Comparison of ENCODE assay signal across 8 cellular contexts in the genomic region with DNA sequence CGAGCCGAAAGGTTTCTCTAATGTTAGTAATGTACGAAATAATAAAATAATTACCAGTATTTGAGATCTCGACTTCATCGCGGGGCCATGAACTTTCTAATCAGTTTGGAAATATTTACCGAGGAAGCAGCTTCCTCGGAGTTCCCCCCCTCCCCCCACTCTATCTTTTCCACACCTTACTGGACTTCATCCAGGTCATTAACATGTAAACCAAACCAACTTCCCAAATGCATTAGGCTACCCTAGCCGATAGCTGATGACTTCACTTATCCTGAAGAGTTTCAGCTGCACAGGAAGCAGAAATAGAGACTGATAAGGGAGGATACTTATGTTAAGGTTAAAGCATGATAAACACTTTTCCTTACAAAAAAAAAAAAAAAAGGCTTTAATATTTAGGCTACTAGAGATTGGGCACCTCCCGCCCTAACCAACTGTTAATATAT. TPM values are rescaled to one million over a fixed set of nuclear protein-coding genes. Genes with fewer than 3 reads are reported as not detected.
DNase-seq lines count a peak whose midpoint lies in the region; TF ChIP-seq lines count a peak whose summit lies in the region.

No MANE protein-coding gene starts in this region.

- no peak overlapping the region for H3K27ac ChIP-seq in mammary epithelial cell (ENCODE audit: insufficient read depth, low read depth, low read length)

- dilution Hi-C loops in mammary epithelial cell (cut with HindIII; ENCODE audit: low sequenced_read_pairs), result no loop called here

- H3K79me2 ChIP-seq in mammary epithelial cell (ENCODE audit: insufficient read depth, low read length), result no peaks in the 10 kb centered on the region

- intact Hi-C loops in mammary epithelial cell (cut with micrococcal nuclease), result no loop called here

- POLR2A ChIA-PET in BJ (lab: Charles Lee), result no interaction called here

- H3K4me2 ChIP-seq in mammary epithelial cell (ENCODE audit: insufficient read depth, low read depth, low read length), result peak overlapping the region; percentile 98

- H2AFZ ChIP-seq in mammary epithelial cell (ENCODE audit: low read depth, low read length), result peak overlapping the region; percentile 89

- no peak for TF ChIP-seq CTCF in BJ (IDR thresholded peaks at IDR 0.05; ENCODE audit: insufficient read depth, low read depth, low read length)
- TF ChIP-seq CTCF in mammary epithelial cell (conservative IDR thresholded peaks at IDR 0.05 in 1 of 2, IDR thresholded peaks at IDR 0.05 in 1 of 2; ENCODE audit: extremely low read depth in 1 of 2, insufficient read depth in 1 of 2, low read depth in 1 of 2, low read length in 2 of 2), result no peak

- H4K20me1 ChIP-seq in mammary epithelial cell (ENCODE audit: insufficient read depth, low read length), result no peaks in the 10 kb centered on the region

- H3K4me3 ChIP-seq in BJ (ENCODE audit: low read depth, low read length) (peak overlapping the region; percentile 71), mammary epithelial cell (replicated peaks in 1 of 3; ENCODE audit: insufficient read depth in 1 of 3, low read depth in 2 of 3, low read length in 3 of 3) (peak overlapping the region in 2 of 3 experiments; percentile 51 to 56), mononuclear cell (ENCODE audit: low read length) (peak overlapping the region; percentile 77)

- in situ Hi-C loops in KBM-7 (cut with MboI; ENCODE audit: low pct_unique_long_range_greater_than_20kb, low sequenced_read_pairs) (no loop called here), mammary epithelial cell (cut with MboI; ENCODE audit: low sequenced_read_pairs in 2 of 2) (no loop called here)

- H3K27me3 ChIP-seq in BJ (ENCODE audit: control insufficient read depth, insufficient read depth, low read length) (no peaks in the 10 kb centered on the region), mammary epithelial cell (ENCODE audit: insufficient read depth, low read length) (peaks cover 27% of the 10 kb centered on the region), mononuclear cell (ENCODE audit: insufficient read depth, low read length) (no peaks in the 10 kb centered on the region)

- H3K9me3 ChIP-seq in mammary epithelial cell (replicated peaks; ENCODE audit: insufficient read depth, low read length), result no peaks in the 10 kb centered on the region
- H3K9me3 ChIP-seq in mononuclear cell (ENCODE audit: low read depth, low read length), result no peaks in the 10 kb centered on the region

- WGBS in mammary epithelial cell (ENCODE audit: low coverage, missing lambda C conversion rate), result 18% methylated on average over 8 of the region's 10 CpGs

- CTCF ChIA-PET in BJ (lab: Yijun Ruan, JAX), result no interaction called here
- CTCF ChIA-PET in mammary epithelial cell (lab: Charles Lee; ENCODE audit: low non-redundant PET), result interaction anchor here (0.6 kb wide), 1 partner anchor 1555 kb away, joined by 30 read pairs; no protein-coding TSS in a partner anchor

- H3K4me1 ChIP-seq in mammary epithelial cell (ENCODE audit: insufficient read depth, low read length), result peaks cover 14% of the 10 kb centered on the region
- H3K4me1 ChIP-seq in mononuclear cell (ENCODE audit: insufficient read depth, low read length), result peaks cover 16% of the 10 kb centered on the region

- no TSS peak for BruUV-seq in mammary epithelial cell (replicated peaks; lab: Mats Ljungman, UMichigan)

- no peak overlapping the region for H3K9ac ChIP-seq in mammary epithelial cell (ENCODE audit: insufficient read depth, low read length)

- H3K36me3 ChIP-seq in BJ (ENCODE audit: control insufficient read depth, insufficient read depth, low read length) (no peaks in the 10 kb centered on the region), mammary epithelial cell (ENCODE audit: insufficient read depth, low read length) (no peaks in the 10 kb centered on the region)

- DNase-seq in BJ (ENCODE audit: low read depth), result no peak
- DNase-seq in KBM-7, result peak; percentile 83
- DNase-seq in mammary epithelial cell, result no peak
- no peak for DNase-seq in NCI-H1092 (lab: John Stamatoyannopoulos, UW)
- DNase-seq in occipital lobe (lab: John Stamatoyannopoulos, UW), result no peak
- no peak for DNase-seq in MV-4-11 (lab: John Stamatoyannopoulos, UW)
- DNase-seq in hypothalamus (lab: John Stamatoyannopoulos, UW), result no peak

RNA-seq across cellular contexts. Expression of a gene that starts 1.5 kb away (rescaled TPM):
- 1.4 and 1.6 TPM in 2 replicates for polyA plus RNA-seq in BJ (2011; rRNA removed)
- polyA minus RNA-seq in BJ (2011; rRNA and poly(A)+ RNA removed), result 3.0 and 4.6 TPM in 2 replicates
- 1 to 10 TPM in 1 of 2 donors, not detected in 1; 1.3 TPM for total RNA-seq in mammary epithelial cell
- not detected for polyA plus RNA-seq in mammary epithelial cell
- polyA minus RNA-seq in mammary epithelial cell, result not detected
- 30.0 TPM for total RNA-seq in mononuclear cell
- 2,088 TPM for total RNA-seq in occipital lobe

Comparison
In these comparisons a context has a peak if more than half of its experiments do, and no peak if none do; other contexts are left out.
1. RNA of a gene that starts 1.5 kb away (total RNA-seq): 2,088 TPM in occipital lobe (single experiment); 30.0 TPM in mononuclear cell (single experiment) and 1.3 TPM in mammary epithelial cell; every median in the first group is over 10 times any median in the second.
2. Peak in every context shown above with its lines, with median percentiles within 50 percentile points of each other: H3K4me3 ChIP-seq.